ENCODE assay signal across 9 cellular contexts in the genomic region with DNA sequence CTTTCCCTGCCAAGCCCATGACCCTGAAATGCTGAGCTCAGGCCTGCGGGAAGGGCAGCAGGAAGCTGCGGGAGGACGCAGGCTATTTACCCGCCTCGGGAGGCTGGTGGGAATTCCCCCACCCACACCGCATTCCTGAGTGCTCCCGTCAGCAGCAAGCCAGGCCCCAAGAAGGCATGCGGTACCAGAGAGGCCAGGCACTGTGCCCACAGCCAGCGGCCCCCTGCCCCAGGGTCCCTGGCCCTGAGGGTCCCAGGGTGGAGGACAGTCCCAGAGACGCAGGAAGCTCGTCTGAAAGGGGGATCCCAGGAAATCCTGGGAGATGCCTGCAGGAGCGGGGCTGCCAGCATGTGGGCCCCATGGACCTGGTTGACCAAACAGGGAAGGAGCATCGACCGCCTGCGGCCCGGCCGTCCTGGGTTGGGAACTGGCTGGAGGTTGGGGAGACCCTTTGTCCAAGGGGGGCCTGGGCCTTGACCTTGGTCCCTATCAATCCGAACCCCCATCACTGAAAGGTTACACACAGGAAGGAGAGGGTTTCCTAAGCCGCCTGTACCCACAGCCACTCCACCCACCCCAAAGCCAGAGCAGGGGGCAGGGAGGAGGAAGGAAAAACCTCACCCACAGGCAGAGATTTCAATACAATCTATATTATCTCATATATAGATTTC. TPM values are rescaled to one million over a fixed set of nuclear protein-coding genes. Genes with fewer than 3 reads are reported as not detected.
DNase-seq lines count a peak whose midpoint lies in the region; ATAC-seq and TF ChIP-seq lines count a peak whose summit lies in the region.
"Had no signal": no experiment of that assay in that cellular context is flagged by ENCODE, and none has a peak within 500 bp of the region (broad histone marks: within the 10 kb centered on the region; RNA-seq: fewer than 3 reads in every experiment).

No MANE protein-coding gene starts in this region.

- ATAC-seq in HG03175 (IDR thresholded peaks at IDR 0.05; ENCODE audit: unreplicated experiment) = no peak
- ATAC-seq in GM21447 (IDR thresholded peaks at IDR 0.05; ENCODE audit: unreplicated experiment) = no peak

- H3K4me3 ChIP-seq in H7 (ENCODE audit: insufficient read depth, low read depth, low read length) (no peak overlapping the region), fibroblast of mammary gland (ENCODE audit: control insufficient read depth, low read depth, low read length) (no peak overlapping the region), neutrophil (ENCODE audit: low read depth in 1 of 2, low read length in 1 of 2) (no peak overlapping the region)

- TF ChIP-seq CTCF in fibroblast of mammary gland (conservative IDR thresholded peaks at IDR 0.05; ENCODE audit: control insufficient read depth, insufficient read depth, low read depth, low read length) (no peak), neutrophil (IDR thresholded peaks at IDR 0.05) (no peak)

- H3K27ac ChIP-seq in neutrophil = peak overlapping the region; percentile 56
- H3K27ac ChIP-seq: VCaP had no signal

- peaks cover 54 to 55% of the 10 kb centered on the region in 2 experiments for H3K4me1 ChIP-seq in neutrophil (ENCODE audit: control insufficient read depth in 1 of 2, insufficient read depth in 1 of 2, low read depth in 1 of 2, low read length in 1 of 2)

- in situ Hi-C loops in KBM-7 (cut with MboI; ENCODE audit: low pct_unique_long_range_greater_than_20kb, low sequenced_read_pairs) = no loop called here

- peaks cover 8% of the 10 kb centered on the region for H3K27me3 ChIP-seq in H7 (ENCODE audit: control insufficient read depth, insufficient read depth, low read length)
- H3K27me3 ChIP-seq in neutrophil = no peaks in the 10 kb centered on the region

- DNase-seq in H7 = peak; percentile 93
- DNase-seq in activated CD4-positive, alpha-beta T cell treated with anti-CD3 and anti-CD28 coated beads for 48 hours = peak; percentile 63
- DNase-seq in fibroblast of mammary gland (ENCODE audit: low read depth) = peak; percentile 89
- DNase-seq in D341Med (ENCODE audit: low spot score) = no peak
- DNase-seq in KBM-7 = no peak

- H3K9me3 ChIP-seq in neutrophil = no peaks in the 10 kb centered on the region

- no peaks in the 10 kb centered on the region; the same call in none of the 2 replicates for H3K36me3 ChIP-seq in H7 (replicated peaks; ENCODE audit: control insufficient read depth, insufficient read depth, low read length)
- peaks cover 34% of the 10 kb centered on the region for H3K36me3 ChIP-seq in neutrophil

RNA-seq across cellular contexts. Expression of a gene that starts 17.0 kb away (rescaled TPM):
- 2.6 and 5.3 TPM in 2 replicates for total RNA-seq in H7 (2014; rRNA removed; shearing (Covaris generic))

RNA-seq across cellular contexts. Expression of a gene that starts 37.2 kb away (rescaled TPM):
- total RNA-seq in H7 (2014; rRNA removed; shearing (Covaris generic)) = 23.4 and 49.6 TPM in 2 replicates

RNA-seq across cellular contexts. Expression of a gene that starts 54.0 kb away (rescaled TPM):
- total RNA-seq in H7 (2014; rRNA removed; shearing (Covaris generic)) = 44.5 and 46.9 TPM in 2 replicates

Comparison
In these comparisons a context has a peak if more than half of its experiments do, and no peak if none do; other contexts are left out.
1. DNase-seq: peak in H7 (single experiment), activated CD4-positive, alpha-beta T cell treated with anti-CD3 and anti-CD28 coated beads for 48 hours (single experiment) and fibroblast of mammary gland (single experiment); none in D341Med (single experiment) and KBM-7 (single experiment).